Comparison of ENCODE assay signal across 1 cellular context in genomic region chr2:127386764-127387654, GRCh38.
TF ChIP-seq lines count a peak whose summit lies in the region.

No MANE protein-coding gene starts in this region.

TF ChIP-seq in HepG2, 621 proteins besides CTCF, POLR2A, EP300 and RAD21 (continued from another document and continues in another):
- TF ChIP-seq SRF (IDR thresholded peaks at IDR 0.05; ENCODE audit: low read depth, low read length) (no peak), POLR2G (IDR thresholded peaks at IDR 0.05; ENCODE audit: low read depth, low read length) (no peak; the same call in 1 of the 2 replicates), HMGA1 (CRISPR knock-in tag; conservative IDR thresholded peaks at IDR 0.05) (no peak), FLYWCH1 (CRISPR knock-in tag; IDR thresholded peaks at IDR 0.05) (no peak), ZNF572 (CRISPR knock-in tag; IDR thresholded peaks at IDR 0.05) (no peak), BCL6 (CRISPR knock-in tag; IDR thresholded peaks at IDR 0.05) (peak; percentile 31; the same call in 1 of the 2 replicates), TAF1 (CRISPR knock-in tag; IDR thresholded peaks at IDR 0.05) (no peak), ZNF616 (CRISPR knock-in tag; IDR thresholded peaks at IDR 0.05; ENCODE audit: low read depth) (0 out of 2 replicates have a peak, but pooled peaks have one; percentile 35), ZNF687 (CRISPR knock-in tag; IDR thresholded peaks at IDR 0.05) (peak; percentile 72; the same call in 1 of the 2 replicates), ZNF777 (CRISPR knock-in tag; IDR thresholded peaks at IDR 0.05) (no peak), DNMT1 (CRISPR knock-in tag; IDR thresholded peaks at IDR 0.05) (no peak), LCORL (IDR thresholded peaks at IDR 0.05) (no peak), LCORL (CRISPR knock-in tag; IDR thresholded peaks at IDR 0.05) (peak; percentile 86), ZNF24 (IDR thresholded peaks at IDR 0.05) (no peak), NFYC (CRISPR knock-in tag; IDR thresholded peaks at IDR 0.05) (0 out of 2 replicates have a peak, but pooled peaks have one; percentile 21), ZNF549 (CRISPR knock-in tag; IDR thresholded peaks at IDR 0.05) (no peak), CEBPG (CRISPR knock-in tag; IDR thresholded peaks at IDR 0.05) (peak; percentile 58), ZFP41 (CRISPR knock-in tag; IDR thresholded peaks at IDR 0.05; ENCODE audit: borderline replicate concordance) (no peak), ZNF720 (CRISPR knock-in tag; IDR thresholded peaks at IDR 0.05) (no peak), ZFP82 (CRISPR knock-in tag; IDR thresholded peaks at IDR 0.05; ENCODE audit: borderline replicate concordance) (peak; percentile 17; the same call in 1 of the 2 replicates), ZNF484 (CRISPR knock-in tag; IDR thresholded peaks at IDR 0.05; ENCODE audit: borderline replicate concordance, low read depth) (no peak), GTF3A (CRISPR knock-in tag; conservative IDR thresholded peaks at IDR 0.05) (no peak), SRSF9 (IDR thresholded peaks at IDR 0.05; ENCODE audit: borderline replicate concordance, insufficient read depth, low read depth, low read length, poor library complexity, severe bottlenecking) (no peak), SP5 (CRISPR knock-in tag; IDR thresholded peaks at IDR 0.05; ENCODE audit: borderline replicate concordance, low read depth) (peak; percentile 94), SNAPC2 (CRISPR knock-in tag; IDR thresholded peaks at IDR 0.05) (peak; percentile 90; the same call in 1 of the 2 replicates), ZNF180 (CRISPR knock-in tag; IDR thresholded peaks at IDR 0.05; ENCODE audit: borderline replicate concordance, low read depth) (no peak), CHCHD3 (CRISPR knock-in tag; IDR thresholded peaks at IDR 0.05) (no peak), ZC3H4 (CRISPR knock-in tag; IDR thresholded peaks at IDR 0.05; ENCODE audit: borderline replicate concordance) (no peak), REXO4 (CRISPR knock-in tag; IDR thresholded peaks at IDR 0.05; ENCODE audit: borderline replicate concordance) (no peak), ZSCAN12 (CRISPR knock-in tag; IDR thresholded peaks at IDR 0.05) (no peak), ZBTB49 (CRISPR knock-in tag; IDR thresholded peaks at IDR 0.05; ENCODE audit: borderline replicate concordance) (no peak), ZNF776 (CRISPR knock-in tag; IDR thresholded peaks at IDR 0.05) (0 out of 2 replicates have a peak, but pooled peaks have one; percentile 71), PAXIP1 (CRISPR knock-in tag; conservative IDR thresholded peaks at IDR 0.05) (peak; percentile 75), MEIS2 (CRISPR knock-in tag; IDR thresholded peaks at IDR 0.05) (no peak), CREBL2 (CRISPR knock-in tag; IDR thresholded peaks at IDR 0.05; ENCODE audit: borderline replicate concordance) (no peak)
- TF ChIP-seq, protein P1, sequence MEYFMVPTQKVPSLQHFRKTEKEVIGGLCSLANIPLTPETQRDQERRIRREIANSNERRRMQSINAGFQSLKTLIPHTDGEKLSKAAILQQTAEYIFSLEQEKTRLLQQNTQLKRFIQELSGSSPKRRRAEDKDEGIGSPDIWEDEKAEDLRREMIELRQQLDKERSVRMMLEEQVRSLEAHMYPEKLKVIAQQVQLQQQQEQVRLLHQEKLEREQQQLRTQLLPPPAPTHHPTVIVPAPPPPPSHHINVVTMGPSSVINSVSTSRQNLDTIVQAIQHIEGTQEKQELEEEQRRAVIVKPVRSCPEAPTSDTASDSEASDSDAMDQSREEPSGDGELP (IDR thresholded peaks at IDR 0.05; ENCODE audit: borderline replicate concordance, low read depth), result peak; percentile 60
- TF ChIP-seq, protein P2, sequence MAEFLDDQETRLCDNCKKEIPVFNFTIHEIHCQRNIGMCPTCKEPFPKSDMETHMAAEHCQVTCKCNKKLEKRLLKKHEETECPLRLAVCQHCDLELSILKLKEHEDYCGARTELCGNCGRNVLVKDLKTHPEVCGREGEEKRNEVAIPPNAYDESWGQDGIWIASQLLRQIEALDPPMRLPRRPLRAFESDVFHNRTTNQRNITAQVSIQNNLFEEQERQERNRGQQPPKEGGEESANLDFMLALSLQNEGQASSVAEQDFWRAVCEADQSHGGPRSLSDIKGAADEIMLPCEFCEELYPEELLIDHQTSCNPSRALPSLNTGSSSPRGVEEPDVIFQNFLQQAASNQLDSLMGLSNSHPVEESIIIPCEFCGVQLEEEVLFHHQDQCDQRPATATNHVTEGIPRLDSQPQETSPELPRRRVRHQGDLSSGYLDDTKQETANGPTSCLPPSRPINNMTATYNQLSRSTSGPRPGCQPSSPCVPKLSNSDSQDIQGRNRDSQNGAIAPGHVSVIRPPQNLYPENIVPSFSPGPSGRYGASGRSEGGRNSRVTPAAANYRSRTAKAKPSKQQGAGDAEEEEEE (CRISPR knock-in tag; IDR thresholded peaks at IDR 0.05; ENCODE audit: borderline replicate concordance), result no peak
- TF ChIP-seq, protein P3, sequence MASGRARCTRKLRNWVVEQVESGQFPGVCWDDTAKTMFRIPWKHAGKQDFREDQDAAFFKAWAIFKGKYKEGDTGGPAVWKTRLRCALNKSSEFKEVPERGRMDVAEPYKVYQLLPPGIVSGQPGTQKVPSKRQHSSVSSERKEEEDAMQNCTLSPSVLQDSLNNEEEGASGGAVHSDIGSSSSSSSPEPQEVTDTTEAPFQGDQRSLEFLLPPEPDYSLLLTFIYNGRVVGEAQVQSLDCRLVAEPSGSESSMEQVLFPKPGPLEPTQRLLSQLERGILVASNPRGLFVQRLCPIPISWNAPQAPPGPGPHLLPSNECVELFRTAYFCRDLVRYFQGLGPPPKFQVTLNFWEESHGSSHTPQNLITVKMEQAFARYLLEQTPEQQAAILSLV (CRISPR knock-in tag; IDR thresholded peaks at IDR 0.05; ENCODE audit: borderline replicate concordance), result no peak
- TF ChIP-seq, protein P4, sequence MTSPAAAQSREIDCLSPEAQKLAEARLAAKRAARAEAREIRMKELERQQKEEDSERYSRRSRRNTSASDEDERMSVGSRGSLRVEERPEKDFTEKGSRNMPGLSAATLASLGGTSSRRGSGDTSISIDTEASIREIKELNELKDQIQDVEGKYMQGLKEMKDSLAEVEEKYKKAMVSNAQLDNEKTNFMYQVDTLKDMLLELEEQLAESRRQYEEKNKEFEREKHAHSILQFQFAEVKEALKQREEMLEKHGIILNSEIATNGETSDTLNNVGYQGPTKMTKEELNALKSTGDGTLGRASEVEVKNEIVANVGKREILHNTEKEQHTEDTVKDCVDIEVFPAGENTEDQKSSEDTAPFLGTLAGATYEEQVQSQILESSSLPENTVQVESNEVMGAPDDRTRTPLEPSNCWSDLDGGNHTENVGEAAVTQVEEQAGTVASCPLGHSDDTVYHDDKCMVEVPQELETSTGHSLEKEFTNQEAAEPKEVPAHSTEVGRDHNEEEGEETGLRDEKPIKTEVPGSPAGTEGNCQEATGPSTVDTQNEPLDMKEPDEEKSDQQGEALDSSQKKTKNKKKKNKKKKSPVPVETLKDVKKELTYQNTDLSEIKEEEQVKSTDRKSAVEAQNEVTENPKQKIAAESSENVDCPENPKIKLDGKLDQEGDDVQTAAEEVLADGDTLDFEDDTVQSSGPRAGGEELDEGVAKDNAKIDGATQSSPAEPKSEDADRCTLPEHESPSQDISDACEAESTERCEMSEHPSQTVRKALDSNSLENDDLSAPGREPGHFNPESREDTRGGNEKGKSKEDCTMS (CRISPR knock-in tag; conservative IDR thresholded peaks at IDR 0.05), result no peak
- TF ChIP-seq, protein P5, sequence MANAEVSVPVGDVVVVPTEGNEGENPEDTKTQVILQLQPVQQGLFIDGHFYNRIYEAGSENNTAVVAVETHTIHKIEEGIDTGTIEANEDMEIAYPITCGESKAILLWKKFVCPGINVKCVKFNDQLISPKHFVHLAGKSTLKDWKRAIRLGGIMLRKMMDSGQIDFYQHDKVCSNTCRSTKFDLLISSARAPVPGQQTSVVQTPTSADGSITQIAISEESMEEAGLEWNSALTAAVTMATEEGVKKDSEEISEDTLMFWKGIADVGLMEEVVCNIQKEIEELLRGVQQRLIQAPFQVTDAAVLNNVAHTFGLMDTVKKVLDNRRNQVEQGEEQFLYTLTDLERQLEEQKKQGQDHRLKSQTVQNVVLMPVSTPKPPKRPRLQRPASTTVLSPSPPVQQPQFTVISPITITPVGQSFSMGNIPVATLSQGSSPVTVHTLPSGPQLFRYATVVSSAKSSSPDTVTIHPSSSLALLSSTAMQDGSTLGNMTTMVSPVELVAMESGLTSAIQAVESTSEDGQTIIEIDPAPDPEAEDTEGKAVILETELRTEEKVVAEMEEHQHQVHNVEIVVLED (CRISPR knock-in tag; IDR thresholded peaks at IDR 0.05; ENCODE audit: borderline replicate concordance), result peak; percentile 96
- TF ChIP-seq, protein P6, sequence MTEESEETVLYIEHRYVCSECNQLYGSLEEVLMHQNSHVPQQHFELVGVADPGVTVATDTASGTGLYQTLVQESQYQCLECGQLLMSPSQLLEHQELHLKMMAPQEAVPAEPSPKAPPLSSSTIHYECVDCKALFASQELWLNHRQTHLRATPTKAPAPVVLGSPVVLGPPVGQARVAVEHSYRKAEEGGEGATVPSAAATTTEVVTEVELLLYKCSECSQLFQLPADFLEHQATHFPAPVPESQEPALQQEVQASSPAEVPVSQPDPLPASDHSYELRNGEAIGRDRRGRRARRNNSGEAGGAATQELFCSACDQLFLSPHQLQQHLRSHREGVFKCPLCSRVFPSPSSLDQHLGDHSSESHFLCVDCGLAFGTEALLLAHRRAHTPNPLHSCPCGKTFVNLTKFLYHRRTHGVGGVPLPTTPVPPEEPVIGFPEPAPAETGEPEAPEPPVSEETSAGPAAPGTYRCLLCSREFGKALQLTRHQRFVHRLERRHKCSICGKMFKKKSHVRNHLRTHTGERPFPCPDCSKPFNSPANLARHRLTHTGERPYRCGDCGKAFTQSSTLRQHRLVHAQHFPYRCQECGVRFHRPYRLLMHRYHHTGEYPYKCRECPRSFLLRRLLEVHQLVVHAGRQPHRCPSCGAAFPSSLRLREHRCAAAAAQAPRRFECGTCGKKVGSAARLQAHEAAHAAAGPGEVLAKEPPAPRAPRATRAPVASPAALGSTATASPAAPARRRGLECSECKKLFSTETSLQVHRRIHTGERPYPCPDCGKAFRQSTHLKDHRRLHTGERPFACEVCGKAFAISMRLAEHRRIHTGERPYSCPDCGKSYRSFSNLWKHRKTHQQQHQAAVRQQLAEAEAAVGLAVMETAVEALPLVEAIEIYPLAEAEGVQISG (CRISPR knock-in tag; IDR thresholded peaks at IDR 0.05), result no peak; the same call in none of the 2 replicates
